In the genomic region with DNA sequence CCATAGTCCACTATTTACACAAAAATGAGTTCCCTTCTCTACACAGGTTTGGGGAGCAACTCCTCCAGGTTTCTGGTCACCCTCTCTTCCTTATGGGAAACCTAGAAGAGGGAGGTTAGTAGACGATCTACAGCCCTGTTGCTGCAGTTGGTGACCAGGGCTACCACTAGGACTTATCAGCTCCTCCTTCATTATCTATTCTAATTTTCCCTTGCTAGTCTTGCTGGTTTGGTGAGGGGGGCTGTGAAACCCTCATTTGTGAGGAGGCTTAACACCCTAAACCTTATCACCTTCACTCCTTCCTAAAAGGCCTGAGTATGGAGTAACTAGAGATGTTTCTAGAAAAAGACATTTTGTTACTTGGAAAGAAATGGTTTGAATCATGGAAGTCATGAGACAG, we compare ENCODE assay signal across 24 cellular contexts.
"Had no signal": no experiment of that assay in that cellular context is flagged by ENCODE, and none has a peak within 500 bp of the region (broad histone marks: within the 10 kb centered on the region; RNA-seq: fewer than 3 reads in every experiment).

No MANE protein-coding gene starts in this region.

- H3K4me3 Mint-ChIP-seq: activated CD4-positive, alpha-beta T cell treated with anti-CD3 and anti-CD28 coated beads, Interleukin-2, amount 10 ng/mL, durations not matched to agents 7 days and 5 days; activated CD8-positive, alpha-beta memory T cell treated with anti-CD3 and anti-CD28 coated beads, Interleukin-2, amount 10 ng/mL, durations not matched to agents 7 days and 5 days; activated CD8-positive, alpha-beta T cell treated with anti-CD3 and anti-CD28 coated beads, Interleukin-2, amount 10 ng/mL, durations not matched to agents 7 days and 5 days; activated naive CD8-positive, alpha-beta T cell treated with anti-CD3 and anti-CD28 coated beads for 36 hours; naive thymus-derived CD4-positive, alpha-beta T cell; neural progenitor cell had no signal

- H3K27ac Mint-ChIP-seq: activated CD4-positive, alpha-beta T cell treated with anti-CD3 and anti-CD28 coated beads, Interleukin-2, amount 10 ng/mL, durations not matched to agents 7 days and 5 days; activated CD8-positive, alpha-beta memory T cell treated with anti-CD3 and anti-CD28 coated beads, Interleukin-2, amount 10 ng/mL, durations not matched to agents 7 days and 5 days; activated naive CD8-positive, alpha-beta T cell treated with anti-CD3 and anti-CD28 coated beads for 36 hours had no signal

- DNase-seq: activated CD4-positive, alpha-beta T cell treated with anti-CD3 and anti-CD28 coated beads, Interleukin-2, amount 10 ng/mL, durations not matched to agents 7 days and 5 days; activated CD8-positive, alpha-beta memory T cell treated with anti-CD3 and anti-CD28 coated beads, Interleukin-2, amount 10 ng/mL, durations not matched to agents 7 days and 5 days; activated CD8-positive, alpha-beta T cell treated with anti-CD3 and anti-CD28 coated beads, Interleukin-2, amount 10 ng/mL, durations not matched to agents 7 days and 5 days; activated effector memory CD4-positive, alpha-beta T cell treated with Interleukin-2 at 50 U/mL for 16 hours; activated naive CD4-positive, alpha-beta T cell treated with Interleukin-2 at 50 U/mL for 16 hours; activated naive CD8-positive, alpha-beta T cell treated with anti-CD3 and anti-CD28 coated beads for 36 hours; activated T-cell treated with anti-CD3 and anti-CD28 coated beads, Interleukin-2, amount 50 U/mL, for 48 hours; adrenal gland; aorta; body of pancreas; effector CD8-positive, alpha-beta T cell; gastrocnemius medialis; glutamatergic neuron; kidney; midbrain; naive thymus-derived CD4-positive, alpha-beta T cell; occipital lobe; stimulated activated CD4-positive, alpha-beta T cell treated with anti-CD3 and anti-CD28 coated beads, Interleukin-2, amount 100 ng/mL, for 24 hours; stimulated activated naive CD4-positive, alpha-beta T cell; testis; transverse colon; WERI-Rb-1 had no signal

- H3K36me3 Mint-ChIP-seq: neural progenitor cell had no signal

- ATAC-seq: activated CD4-positive, CD25-positive, alpha-beta regulatory T cell treated with anti-CD3 and anti-CD28 coated beads, Interleukin-2, amount 50 U/mL, for 24 hours; activated CD8-positive, alpha-beta memory T cell treated with anti-CD3 and anti-CD28 coated beads, Interleukin-2, amount 10 ng/mL, durations not matched to agents 7 days and 5 days; activated CD8-positive, alpha-beta T cell treated with anti-CD3 and anti-CD28 coated beads, Interleukin-2, amount 10 ng/mL, durations not matched to agents 7 days and 5 days; body of pancreas; gastrocnemius medialis; naive thymus-derived CD4-positive, alpha-beta T cell had no signal

- H3K9me3 Mint-ChIP-seq: activated CD4-positive, alpha-beta T cell treated with anti-CD3 and anti-CD28 coated beads, Interleukin-2, amount 10 ng/mL, durations not matched to agents 7 days and 5 days; activated naive CD8-positive, alpha-beta T cell treated with anti-CD3 and anti-CD28 coated beads for 36 hours; neural progenitor cell had no signal

- H3K27me3 Mint-ChIP-seq: activated CD4-positive, alpha-beta T cell treated with anti-CD3 and anti-CD28 coated beads, Interleukin-2, amount 10 ng/mL, durations not matched to agents 7 days and 5 days; activated CD8-positive, alpha-beta memory T cell treated with anti-CD3 and anti-CD28 coated beads, Interleukin-2, amount 10 ng/mL, durations not matched to agents 7 days and 5 days; activated naive CD8-positive, alpha-beta T cell treated with anti-CD3 and anti-CD28 coated beads for 36 hours; naive thymus-derived CD4-positive, alpha-beta T cell had no signal
